In the genomic region with DNA sequence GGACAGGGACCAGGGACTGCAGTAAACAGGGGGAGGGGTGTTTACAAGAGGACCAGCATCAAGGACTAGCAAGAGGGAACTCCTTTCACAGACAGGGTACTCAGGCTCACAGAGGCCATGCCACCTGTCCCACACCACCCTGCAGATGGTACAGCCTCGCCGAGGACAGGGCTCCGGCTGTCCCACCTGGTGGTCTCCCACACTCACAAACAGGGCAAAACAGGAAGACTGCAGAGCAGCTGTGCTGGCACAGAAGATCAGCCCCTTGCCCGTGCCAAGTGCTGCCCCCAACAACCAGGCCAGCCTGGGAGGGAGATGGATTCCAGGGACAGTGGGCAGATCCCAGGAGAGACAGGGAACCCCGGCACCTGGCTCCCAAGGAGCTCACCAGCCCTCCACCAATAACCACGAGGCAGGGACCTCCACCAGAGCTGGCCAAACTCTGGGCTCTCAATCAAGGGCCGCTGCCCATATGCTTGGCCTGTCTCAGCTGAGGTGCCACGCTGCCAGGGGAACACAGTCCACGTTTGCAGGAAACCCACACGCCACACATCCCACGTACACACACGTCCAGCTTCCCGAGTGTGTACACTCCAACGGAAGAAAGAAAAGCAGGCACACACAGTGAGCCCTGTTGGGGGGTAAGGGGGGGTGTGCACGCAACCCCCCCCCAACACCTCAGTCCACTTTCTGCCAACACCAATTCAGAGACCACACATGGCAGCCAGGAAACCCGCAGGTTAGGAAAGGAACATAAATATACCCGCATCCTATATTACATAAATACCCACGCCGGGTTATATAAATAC, we compare ENCODE assay signal across 8 cellular contexts. TPM values are rescaled to one million over a fixed set of nuclear protein-coding genes. Genes with fewer than 3 reads are reported as not detected.
DNase-seq lines count a peak whose midpoint lies in the region; ATAC-seq lines count a peak whose summit lies in the region.

No MANE protein-coding gene starts in this region.

- peak overlapping the region; percentile 97 to 100 (median 99) for H3K4me2 ChIP-seq in BLaER1 treated with 17β-estradiol and CSF1 and Interleukin-3, amounts not matched to agents 10 nM and 100 nM
- peak overlapping the region; percentile 93 for H3K4me2 ChIP-seq in Karpas-422 (ENCODE audit: low read depth, low read length, poor library complexity, severe bottlenecking)

- peaks cover 24 to 43% (median 39%) of the 10 kb centered on the region in 11 experiments for H3K36me3 ChIP-seq in BLaER1 treated with 17β-estradiol and CSF1 and Interleukin-3, amounts not matched to agents 10 nM and 100 nM
- no peaks in the 10 kb centered on the region; the same call in 1 of the 2 replicates for H3K36me3 ChIP-seq in Karpas-422 (ENCODE audit: insufficient read depth, low read length)

- peaks cover 68% of the 10 kb centered on the region for H3K79me2 ChIP-seq in Karpas-422 (ENCODE audit: low read length)

- no peaks in the 10 kb centered on the region for H3K9me3 Mint-ChIP-seq in activated naive CD8-positive, alpha-beta T cell treated with anti-CD3 and anti-CD28 coated beads, Interleukin-2, amount 10 ng/mL, durations not matched to agents 7 days and 5 days
- no peaks in the 10 kb centered on the region for H3K9me3 Mint-ChIP-seq in stimulated activated memory B cell treated with anti-CD40 and anti-IgM and Interleukin-4, amounts not matched to agents 10 μg/mL and 1 μg/mL and 100 μg/mL, for 72 hours

- H3K27ac ChIP-seq in BLaER1 treated with 17β-estradiol and CSF1 and Interleukin-3, amounts not matched to agents 10 nM and 100 nM, result peak overlapping the region; percentile 93 to 99 (median 98); a peak in 21 of 22 replicates
- peak overlapping the region; percentile 82 for H3K27ac ChIP-seq in Karpas-422 (ENCODE audit: low read length)

- ATAC-seq in activated naive CD8-positive, alpha-beta T cell treated with anti-CD3 and anti-CD28 coated beads, Interleukin-2, amount 10 ng/mL, durations not matched to agents 7 days and 5 days (ENCODE audit: low read depth), result no peak
- ATAC-seq in stimulated activated memory B cell treated with anti-CD40 and anti-IgM and Interleukin-4, amounts not matched to agents 10 μg/mL and 1 μg/mL and 100 μg/mL, for 72 hours, result peak; percentile 5
- no peak for ATAC-seq in GM21515 (IDR thresholded peaks at IDR 0.05; ENCODE audit: unreplicated experiment)

- H3K27ac Mint-ChIP-seq in activated naive CD8-positive, alpha-beta T cell treated with anti-CD3 and anti-CD28 coated beads, Interleukin-2, amount 10 ng/mL, durations not matched to agents 7 days and 5 days, result peak overlapping the region; percentile 80
- peak overlapping the region; percentile 92 for H3K27ac Mint-ChIP-seq in stimulated activated memory B cell treated with anti-CD40 and anti-IgM and Interleukin-4, amounts not matched to agents 10 μg/mL and 1 μg/mL and 100 μg/mL, for 72 hours

- no peaks in the 10 kb centered on the region for H3K9me2 ChIP-seq in Karpas-422 (replicated peaks; ENCODE audit: insufficient read depth, low read length)

- H4K20me1 ChIP-seq in BLaER1 treated with 17β-estradiol and CSF1 and Interleukin-3, amounts not matched to agents 10 nM and 100 nM, result peaks cover 57 to 68% (median 63%) of the 10 kb centered on the region in 11 experiments
- peaks cover 54% of the 10 kb centered on the region for H4K20me1 ChIP-seq in Karpas-422 (ENCODE audit: insufficient read depth, low read depth, low read length)

- H3K4me1 Mint-ChIP-seq in activated naive CD8-positive, alpha-beta T cell treated with anti-CD3 and anti-CD28 coated beads, Interleukin-2, amount 10 ng/mL, durations not matched to agents 7 days and 5 days, result peaks cover 38% of the 10 kb centered on the region
- H3K4me1 Mint-ChIP-seq in stimulated activated memory B cell treated with anti-CD40 and anti-IgM and Interleukin-4, amounts not matched to agents 10 μg/mL and 1 μg/mL and 100 μg/mL, for 72 hours, result peaks cover 73% of the 10 kb centered on the region

- no peaks in the 10 kb centered on the region for H3K27me3 Mint-ChIP-seq in activated naive CD8-positive, alpha-beta T cell treated with anti-CD3 and anti-CD28 coated beads, Interleukin-2, amount 10 ng/mL, durations not matched to agents 7 days and 5 days
- no peaks in the 10 kb centered on the region for H3K27me3 Mint-ChIP-seq in stimulated activated memory B cell treated with anti-CD40 and anti-IgM and Interleukin-4, amounts not matched to agents 10 μg/mL and 1 μg/mL and 100 μg/mL, for 72 hours

- peaks cover 65 to 73% (median 70%) of the 10 kb centered on the region in 10 experiments for H3K4me1 ChIP-seq in BLaER1 treated with 17β-estradiol and CSF1 and Interleukin-3, amounts not matched to agents 10 nM and 100 nM
- H3K4me1 ChIP-seq in Karpas-422 (ENCODE audit: low read length), result peaks cover 47% of the 10 kb centered on the region

- POLR2A ChIA-PET in activated naive CD8-positive, alpha-beta T cell treated with anti-CD3 and anti-CD28 coated beads, Interleukin-2, amount 10 ng/mL, durations not matched to agents 7 days and 5 days (lab: Charles Lee), result no interaction called here

- H3K9ac ChIP-seq in BLaER1 treated with 17β-estradiol and CSF1 and Interleukin-3, amounts not matched to agents 10 nM and 100 nM, result peak overlapping the region; percentile 95 to 100 (median 99)
- peak overlapping the region; percentile 91 for H3K9ac ChIP-seq in Karpas-422 (ENCODE audit: low read length)

- H2AFZ ChIP-seq in Karpas-422 (ENCODE audit: low read length), result no peak overlapping the region

- H3K36me3 Mint-ChIP-seq in activated naive CD8-positive, alpha-beta T cell treated with anti-CD3 and anti-CD28 coated beads, Interleukin-2, amount 10 ng/mL, durations not matched to agents 7 days and 5 days, result peaks cover 1% of the 10 kb centered on the region
- H3K36me3 Mint-ChIP-seq in stimulated activated memory B cell treated with anti-CD40 and anti-IgM and Interleukin-4, amounts not matched to agents 10 μg/mL and 1 μg/mL and 100 μg/mL, for 72 hours, result peaks cover 12% of the 10 kb centered on the region

- no peak for DNase-seq in Karpas-422
- peak; percentile 38 for DNase-seq in activated naive CD8-positive, alpha-beta T cell treated with anti-CD3 and anti-CD28 coated beads, Interleukin-2, amount 10 ng/mL, durations not matched to agents 7 days and 5 days
- no peak for DNase-seq in 8988T
- DNase-seq in SK-N-DZ (ENCODE audit: low spot score), result no peak

- no peaks in the 10 kb centered on the region for H3K9me3 ChIP-seq in BLaER1 treated with 17β-estradiol and CSF1 and Interleukin-3, amounts not matched to agents 10 nM and 100 nM (replicated peaks in 1 of 11)
- H3K9me3 ChIP-seq in Karpas-422 (ENCODE audit: low read length) (no peaks in the 10 kb centered on the region), iPS-18c (ENCODE audit: control insufficient read depth, insufficient read depth, low read length) (peaks cover 3% of the 10 kb centered on the region)

- no peaks in the 10 kb centered on the region for H3K27me3 ChIP-seq in BLaER1 treated with 17β-estradiol and CSF1 and Interleukin-3, amounts not matched to agents 10 nM and 100 nM
- no peaks in the 10 kb centered on the region for H3K27me3 ChIP-seq in Karpas-422 (ENCODE audit: low read length)

- H3K4me3 Mint-ChIP-seq in activated naive CD8-positive, alpha-beta T cell treated with anti-CD3 and anti-CD28 coated beads, Interleukin-2, amount 10 ng/mL, durations not matched to agents 7 days and 5 days, result peak overlapping the region; percentile 90
- H3K4me3 Mint-ChIP-seq in stimulated activated memory B cell treated with anti-CD40 and anti-IgM and Interleukin-4, amounts not matched to agents 10 μg/mL and 1 μg/mL and 100 μg/mL, for 72 hours, result peak overlapping the region; percentile 88

- peak overlapping the region; percentile 76 to 100 (median 94) for H3K4me3 ChIP-seq in BLaER1 treated with 17β-estradiol and CSF1 and Interleukin-3, amounts not matched to agents 10 nM and 100 nM
- H3K4me3 ChIP-seq in Karpas-422 (ENCODE audit: low read length), result peak overlapping the region; percentile 94
- peak overlapping the region; percentile 76 for H3K4me3 ChIP-seq in iPS-18c (ENCODE audit: insufficient read depth, low read depth, low read length)

RNA-seq across cellular contexts. Expression of a gene that starts 2.0 kb away (rescaled TPM):
- 193 and 213 TPM in 2 replicates for total RNA-seq in Karpas-422 (2014; rRNA removed; shearing (Covaris generic); ENCODE audit: low replicate concordance)
- total RNA-seq in activated naive CD8-positive, alpha-beta T cell treated with anti-CD3 and anti-CD28 coated beads, Interleukin-2, amount 10 ng/mL, durations not matched to agents 7 days and 5 days, result 10 to 100 TPM; 98.5 to 99.3 TPM
- polyA plus RNA-seq in SK-N-DZ (2014; cell fraction: cytosol; rRNA removed), result 194 and 221 TPM in 2 replicates
- polyA plus RNA-seq in SK-N-DZ (2014; cell fraction: nucleus; rRNA removed), result 262 and 293 TPM in 2 replicates

RNA-seq across cellular contexts. Expression of a gene that starts 42.4 kb away (rescaled TPM):
- total RNA-seq in Karpas-422 (2014; rRNA removed; shearing (Covaris generic); ENCODE audit: low replicate concordance), result 5.1 and 7.4 TPM in 2 replicates
- 10 to 100 TPM; 29.7 to 31.5 TPM for total RNA-seq in activated naive CD8-positive, alpha-beta T cell treated with anti-CD3 and anti-CD28 coated beads, Interleukin-2, amount 10 ng/mL, durations not matched to agents 7 days and 5 days
- polyA plus RNA-seq in SK-N-DZ (2014; cell fraction: cytosol; rRNA removed), result 19.0 and 26.8 TPM in 2 replicates
- 14.0 and 27.5 TPM in 2 replicates for polyA plus RNA-seq in SK-N-DZ (2014; cell fraction: nucleus; rRNA removed)
